In genomic region chr5:181170237-181170830, GRCh38 we compare ENCODE assay signal across 12 cellular contexts. TPM values are rescaled to one million over a fixed set of nuclear protein-coding genes. Genes with fewer than 3 reads are reported as not detected.
DNase-seq lines count a peak whose midpoint lies in the region; FAIRE-seq and TF ChIP-seq lines count a peak whose summit lies in the region.
"Had no signal": no experiment of that assay in that cellular context is flagged by ENCODE, and none has a peak within 500 bp of the region (broad histone marks: within the 10 kb centered on the region; RNA-seq: fewer than 3 reads in every experiment).

No MANE protein-coding gene starts in this region.

- H2BK120ac ChIP-seq in trophoblast cell (ENCODE audit: insufficient read depth, low read length, poor library complexity) = no peak overlapping the region

- peak overlapping the region; percentile 50 for H3K4me3 Mint-ChIP-seq in activated CD4-positive, alpha-beta T cell treated with anti-CD3 and anti-CD28 coated beads, Interleukin-2, amount 10 ng/mL, durations not matched to agents 7 days and 5 days

- intact Hi-C loops in endothelial cell of umbilical vein (cut with micrococcal nuclease) = no loop called here

- H3K9ac ChIP-seq in NT2/D1 (ENCODE audit: insufficient read length, low read depth) = peak overlapping the region; percentile 74
- H3K9ac ChIP-seq in endothelial cell of umbilical vein (replicated peaks; ENCODE audit: extremely low read depth, insufficient read depth, low read length) = no peak overlapping the region
- no peak overlapping the region for H3K9ac ChIP-seq in trophoblast cell (ENCODE audit: low read length)

- H4K91ac ChIP-seq in trophoblast cell (ENCODE audit: low read depth, low read length) = no peak overlapping the region

- no peak overlapping the region for H2AK5ac ChIP-seq in trophoblast cell (ENCODE audit: low read length)

- no peak overlapping the region for H3K27ac ChIP-seq in endothelial cell of umbilical vein (ENCODE audit: insufficient read depth, low read depth, low read length)
- H3K27ac ChIP-seq in trophoblast cell (ENCODE audit: low read depth, low read length) = no peak overlapping the region
- H3K27ac ChIP-seq: C4-2B, esophagus muscularis mucosa, VCaP had no signal

- POLR2A ChIA-PET in activated CD4-positive, alpha-beta T cell treated with anti-CD3 and anti-CD28 coated beads, Interleukin-2, amount 10 ng/mL, durations not matched to agents 7 days and 5 days (lab: Charles Lee) = no interaction called here
- POLR2A ChIA-PET in endothelial cell of umbilical vein (lab: Charles Lee) = no interaction called here

- H3K14ac ChIP-seq in trophoblast cell (ENCODE audit: low read length) = no peak overlapping the region

- no peak overlapping the region for H4K12ac ChIP-seq in trophoblast cell (ENCODE audit: low read depth, low read length)

- H3K79me2 ChIP-seq in endothelial cell of umbilical vein (ENCODE audit: control insufficient read depth, insufficient read depth, low read length) (no peaks in the 10 kb centered on the region), trophoblast cell (ENCODE audit: control insufficient read depth, insufficient read depth, low read length, poor library complexity) (no peaks in the 10 kb centered on the region)

- H3K4me1 ChIP-seq in NT2/D1 (ENCODE audit: insufficient read depth, insufficient read length) (no peaks in the 10 kb centered on the region), endothelial cell of umbilical vein (ENCODE audit: control insufficient read depth, extremely low read depth, insufficient read depth, low read length) (peaks cover 9% of the 10 kb centered on the region), trophoblast cell (ENCODE audit: control insufficient read depth in 1 of 2, insufficient read depth in 2 of 2, low read length in 2 of 2) (peaks cover 10 to 17% of the 10 kb centered on the region in 2 experiments)

- H3K4me2 ChIP-seq in endothelial cell of umbilical vein (ENCODE audit: insufficient read depth, low read length) (peak overlapping the region; percentile 59), trophoblast cell (ENCODE audit: low read length) (peak overlapping the region; percentile 63)

- H2BK5ac ChIP-seq in trophoblast cell (ENCODE audit: low read depth, low read length, poor library complexity) = no peak overlapping the region

- TF ChIP-seq POLR2A in endothelial cell of umbilical vein (IDR thresholded peaks at IDR 0.05; ENCODE audit: low read depth, low read length) = no peak

- no peak overlapping the region for H2BK12ac ChIP-seq in trophoblast cell (ENCODE audit: low read length)

- H3K18ac ChIP-seq in trophoblast cell (ENCODE audit: low read length) = no peak overlapping the region

- no peaks in the 10 kb centered on the region for H3K79me1 ChIP-seq in trophoblast cell (ENCODE audit: low read length)

- H3K23ac ChIP-seq in trophoblast cell (ENCODE audit: low read length) = no peak overlapping the region

- no peak for FAIRE-seq in endothelial cell of umbilical vein (lab: Jason Lieb, UNC)

- peak overlapping the region; percentile 66 for H3K4me3 ChIP-seq in NT2/D1 (ENCODE audit: insufficient read length, low read depth)
- peak overlapping the region in 1 of 3 experiments; percentile 23 for H3K4me3 ChIP-seq in endothelial cell of umbilical vein (replicated peaks in 1 of 3; ENCODE audit: insufficient read depth in 1 of 3, low read depth in 1 of 3, low read length in 3 of 3)
- H3K4me3 ChIP-seq in trophoblast cell (ENCODE audit: low read depth, low read length) = no peak overlapping the region
- H3K4me3 ChIP-seq: esophagus muscularis mucosa had no signal

- H3K27ac Mint-ChIP-seq in activated CD4-positive, alpha-beta T cell treated with anti-CD3 and anti-CD28 coated beads, Interleukin-2, amount 10 ng/mL, durations not matched to agents 7 days and 5 days = peak overlapping the region; percentile 76

- dilution Hi-C loops in endothelial cell of umbilical vein (cut with MboI; ENCODE audit: extremely low pct_ligation_motif_present, low sequenced_read_pairs) = no loop called here

- H3K27me3 ChIP-seq in NT2/D1 (ENCODE audit: insufficient read depth, insufficient read length) (peaks cover 35% of the 10 kb centered on the region), endothelial cell of umbilical vein (ENCODE audit: control insufficient read depth in 2 of 2, insufficient read depth in 2 of 2, low read length in 2 of 2) (peaks cover 21 to 33% of the 10 kb centered on the region in 2 experiments), trophoblast cell (ENCODE audit: insufficient read depth, low read length) (no peaks in the 10 kb centered on the region)

- H3K27me3 Mint-ChIP-seq in activated CD4-positive, alpha-beta T cell treated with anti-CD3 and anti-CD28 coated beads, Interleukin-2, amount 10 ng/mL, durations not matched to agents 7 days and 5 days = peaks cover 40% of the 10 kb centered on the region

- no peak for TF ChIP-seq CTCF in endothelial cell of umbilical vein (IDR thresholded peaks at IDR 0.05; ENCODE audit: extremely low read depth in 1 of 2, insufficient read depth in 1 of 2, low read depth in 1 of 2, low read length in 2 of 2)

- CTCF ChIA-PET in activated CD4-positive, alpha-beta T cell treated with anti-CD3 and anti-CD28 coated beads, Interleukin-2, amount 10 ng/mL, durations not matched to agents 7 days and 5 days (lab: Charles Lee) = interaction anchor here (1.2 to 1.9 kb wide), 3 partner anchors 14 to 27 kb away, joined by 5 to 7 read pairs (median 5); no protein-coding TSS in a partner anchor
- CTCF ChIA-PET in endothelial cell of umbilical vein (lab: Charles Lee) = interaction anchor here (0.7 to 1.1 kb wide), 3 partner anchors 12 to 386 kb away, joined by 3 to 4 read pairs (median 3); no protein-coding TSS in a partner anchor

- peak overlapping the region; percentile 75 for H2AFZ ChIP-seq in endothelial cell of umbilical vein (ENCODE audit: low read depth, low read length)
- peak overlapping the region; percentile 26 for H2AFZ ChIP-seq in trophoblast cell (ENCODE audit: insufficient read depth, low read length, poor library complexity)

- WGBS in trophoblast cell (ENCODE audit: extremely low coverage, insufficient coverage, insufficient read length) = no CpG with 5 or more reads among the region's 33 CpGs

- H3K9me3 ChIP-seq in NT2/D1 (ENCODE audit: insufficient read depth, low read length) = no peaks in the 10 kb centered on the region
- H3K9me3 ChIP-seq in endothelial cell of umbilical vein (replicated peaks; ENCODE audit: control insufficient read depth, insufficient read depth, low read length) = no peaks in the 10 kb centered on the region
- peaks cover 2% of the 10 kb centered on the region for H3K9me3 ChIP-seq in trophoblast cell (ENCODE audit: insufficient read depth, low read depth, low read length)
- H3K9me3 ChIP-seq: esophagus muscularis mucosa had no signal

- no peak overlapping the region for H3K4ac ChIP-seq in trophoblast cell (ENCODE audit: low read depth, low read length)

- H3K36me3 Mint-ChIP-seq in activated CD4-positive, alpha-beta T cell treated with anti-CD3 and anti-CD28 coated beads, Interleukin-2, amount 10 ng/mL, durations not matched to agents 7 days and 5 days (ENCODE audit: low read depth) = peaks cover 2% of the 10 kb centered on the region

- H3K9me1 ChIP-seq in endothelial cell of umbilical vein (replicated peaks; ENCODE audit: control insufficient read depth, extremely low read depth, insufficient read depth, low read length) = no peaks in the 10 kb centered on the region

- no peak for DNase-seq in activated CD4-positive, alpha-beta T cell treated with anti-CD3 and anti-CD28 coated beads, Interleukin-2, amount 10 ng/mL, durations not matched to agents 7 days and 5 days
- DNase-seq in activated CD4-positive, alpha-beta T cell treated with anti-CD3 and anti-CD28 coated beads for 1 hour = no peak
- DNase-seq in NT2/D1 (ENCODE audit: low read depth, low spot score) (no peak), endothelial cell of umbilical vein (ENCODE audit: low read depth, low spot score) (no peak), trophoblast cell (no peak), amniotic stem cell (lab: John Stamatoyannopoulos, UW) (no peak), GM19238 (ENCODE audit: insufficient read length, low spot score) (no peak)
- no peak for DNase-seq in stimulated activated naive CD4-positive, alpha-beta T cell (lab: John Stamatoyannopoulos, UW)

- no peaks in the 10 kb centered on the region for H3K9me3 Mint-ChIP-seq in activated CD4-positive, alpha-beta T cell treated with anti-CD3 and anti-CD28 coated beads, Interleukin-2, amount 10 ng/mL, durations not matched to agents 7 days and 5 days

- H4K8ac ChIP-seq in trophoblast cell (ENCODE audit: low read depth, low read length) = peak overlapping the region; percentile 21

- H4K20me1 ChIP-seq in endothelial cell of umbilical vein (replicated peaks; ENCODE audit: control insufficient read depth, extremely low read depth, insufficient read depth, low read length) = no peaks in the 10 kb centered on the region

- BruUV-seq in endothelial cell of umbilical vein (replicated peaks; lab: Mats Ljungman, UMichigan) = no TSS peak

- H3K36me3 ChIP-seq in NT2/D1 (ENCODE audit: insufficient read depth, insufficient read length, low read length) = no peaks in the 10 kb centered on the region
- H3K36me3 ChIP-seq in endothelial cell of umbilical vein (ENCODE audit: control insufficient read depth in 2 of 2, extremely low read depth in 1 of 2, insufficient read depth in 2 of 2, low read length in 2 of 2) = no peaks in the 10 kb centered on the region
- no peaks in the 10 kb centered on the region for H3K36me3 ChIP-seq in trophoblast cell (ENCODE audit: control insufficient read depth in 1 of 2, insufficient read depth in 2 of 2, low read length in 2 of 2)
- H3K36me3 ChIP-seq: esophagus muscularis mucosa had no signal

- peaks cover 75% of the 10 kb centered on the region for H3K4me1 Mint-ChIP-seq in activated CD4-positive, alpha-beta T cell treated with anti-CD3 and anti-CD28 coated beads, Interleukin-2, amount 10 ng/mL, durations not matched to agents 7 days and 5 days

RNA-seq across cellular contexts. Expression of gene OR2V2, which starts 22.9 kb away (rescaled TPM):
- total RNA-seq in activated CD4-positive, alpha-beta T cell treated with anti-CD3 and anti-CD28 coated beads, Interleukin-2, amount 10 ng/mL, durations not matched to agents 7 days and 5 days = not detected
- total RNA-seq in endothelial cell of umbilical vein = not detected in 2 replicates
- polyA plus RNA-seq in endothelial cell of umbilical vein = not detected in 2 replicates
- not detected in 2 replicates for polyA plus RNA-seq in endothelial cell of umbilical vein (2011; cell fraction: cytosol; rRNA removed)
- not detected in 2 replicates for polyA plus RNA-seq in endothelial cell of umbilical vein (2011; cell fraction: nucleus; rRNA removed)
- not detected in 2 replicates for polyA plus RNA-seq in endothelial cell of umbilical vein (2012)
- polyA minus RNA-seq in endothelial cell of umbilical vein = not detected in 2 replicates
- not detected for polyA minus RNA-seq in endothelial cell of umbilical vein (2011; cell fraction: cytosol; rRNA and poly(A)+ RNA removed)
- polyA minus RNA-seq in endothelial cell of umbilical vein (2011; cell fraction: nucleus; rRNA and poly(A)+ RNA removed) = not detected in 2 replicates
- polyA plus RNA-seq in trophoblast cell (2013) = 0.04 TPM in 2 replicates
- total RNA-seq: esophagus muscularis mucosa, skeletal muscle tissue had no signal

RNA-seq across cellular contexts. Expression of gene TRIM7, which starts 34.7 kb away (rescaled TPM):
- under 1 TPM; 0.29 to 0.84 TPM for total RNA-seq in activated CD4-positive, alpha-beta T cell treated with anti-CD3 and anti-CD28 coated beads, Interleukin-2, amount 10 ng/mL, durations not matched to agents 7 days and 5 days
- total RNA-seq in endothelial cell of umbilical vein = 3.4 and 4.1 TPM in 2 replicates
- polyA plus RNA-seq in endothelial cell of umbilical vein = 2.2 and 2.7 TPM in 2 replicates
- 2.2 and 2.6 TPM in 2 replicates for polyA plus RNA-seq in endothelial cell of umbilical vein (2011; cell fraction: cytosol; rRNA removed)
- 1.7 TPM in 2 replicates for polyA plus RNA-seq in endothelial cell of umbilical vein (2011; cell fraction: nucleus; rRNA removed)
- polyA plus RNA-seq in endothelial cell of umbilical vein (2012) = 3.2 and 8.7 TPM in 2 replicates
- polyA minus RNA-seq in endothelial cell of umbilical vein = 0.47 and 0.73 TPM in 2 replicates
- polyA minus RNA-seq in endothelial cell of umbilical vein (2011; cell fraction: cytosol; rRNA and poly(A)+ RNA removed) = 14.8 TPM
- polyA minus RNA-seq in endothelial cell of umbilical vein (2011; cell fraction: nucleus; rRNA and poly(A)+ RNA removed) = 0.58 and 0.77 TPM in 2 replicates
- polyA plus RNA-seq in trophoblast cell (2013) = 0.04 and 0.07 TPM in 2 replicates

RNA-seq across cellular contexts. Expression of gene OR2V1, which starts 39.4 kb away (rescaled TPM):
- total RNA-seq in activated CD4-positive, alpha-beta T cell treated with anti-CD3 and anti-CD28 coated beads, Interleukin-2, amount 10 ng/mL, durations not matched to agents 7 days and 5 days = not detected
- total RNA-seq in endothelial cell of umbilical vein = not detected in 2 replicates
- not detected in 2 replicates for polyA plus RNA-seq in endothelial cell of umbilical vein
- not detected in 2 replicates for polyA plus RNA-seq in endothelial cell of umbilical vein (2011; cell fraction: cytosol; rRNA removed)
- not detected in 2 replicates for polyA plus RNA-seq in endothelial cell of umbilical vein (2011; cell fraction: nucleus; rRNA removed)
- polyA plus RNA-seq in endothelial cell of umbilical vein (2012) = not detected in 2 replicates
- not detected in 2 replicates for polyA minus RNA-seq in endothelial cell of umbilical vein
- polyA minus RNA-seq in endothelial cell of umbilical vein (2011; cell fraction: cytosol; rRNA and poly(A)+ RNA removed) = not detected
- not detected in 2 replicates for polyA minus RNA-seq in endothelial cell of umbilical vein (2011; cell fraction: nucleus; rRNA and poly(A)+ RNA removed)
- not detected in 2 replicates for polyA plus RNA-seq in trophoblast cell (2013)
- total RNA-seq: esophagus muscularis mucosa, skeletal muscle tissue had no signal

RNA-seq across cellular contexts. Expression of gene TRIM41, which starts 52.7 kb away (rescaled TPM):
- 10 to 100 TPM; 34.7 to 36.9 TPM for total RNA-seq in activated CD4-positive, alpha-beta T cell treated with anti-CD3 and anti-CD28 coated beads, Interleukin-2, amount 10 ng/mL, durations not matched to agents 7 days and 5 days
- total RNA-seq in endothelial cell of umbilical vein = 17.3 and 19.9 TPM in 2 replicates
- polyA plus RNA-seq in endothelial cell of umbilical vein = 11.2 and 12.8 TPM in 2 replicates
- polyA plus RNA-seq in endothelial cell of umbilical vein (2011; cell fraction: cytosol; rRNA removed) = 8.7 and 10.4 TPM in 2 replicates
- 48.8 and 57.0 TPM in 2 replicates for polyA plus RNA-seq in endothelial cell of umbilical vein (2011; cell fraction: nucleus; rRNA removed)
- polyA plus RNA-seq in endothelial cell of umbilical vein (2012) = 13.2 and 13.7 TPM in 2 replicates
- 6.9 and 7.1 TPM in 2 replicates for polyA minus RNA-seq in endothelial cell of umbilical vein
- polyA minus RNA-seq in endothelial cell of umbilical vein (2011; cell fraction: cytosol; rRNA and poly(A)+ RNA removed) = 14.7 TPM
- polyA minus RNA-seq in endothelial cell of umbilical vein (2011; cell fraction: nucleus; rRNA and poly(A)+ RNA removed) = 9.8 and 11.1 TPM in 2 replicates
- 16.4 and 16.9 TPM in 2 replicates for polyA plus RNA-seq in trophoblast cell (2013)
